15 cellular contexts compared by ENCODE assay signal in genomic region chr1:85952460-85952859, GRCh38.
DNase-seq lines count a peak whose midpoint lies in the region; ATAC-seq and TF ChIP-seq lines count a peak whose summit lies in the region.
"Had no signal": no experiment of that assay in that cellular context is flagged by ENCODE, and none has a peak within 500 bp of the region (broad histone marks: within the 10 kb centered on the region; RNA-seq: fewer than 3 reads in every experiment).

No MANE protein-coding gene starts in this region.

- no peak overlapping the region for H3K27ac ChIP-seq in smooth muscle cell (ENCODE audit: low read depth)
- H3K27ac ChIP-seq: brain microvascular endothelial cell, VCaP had no signal

- H3K27ac Mint-ChIP-seq in natural killer cell treated with Interleukin-12 subunit alpha and Interleukin-12 subunit beta and Interleukin-15 and Interleukin-18, amount 100 ng/mL, for 72 hours, result no peak overlapping the region
- H3K27ac Mint-ChIP-seq: progenitor cell of endocrine pancreas; stimulated activated naive CD8-positive, alpha-beta T cell treated with anti-CD3 and anti-CD28 coated beads, Interleukin-15, Interleukin-2, amounts not matched to agents 100 ng/mL and 50 ng/mL, for 24 hours had no signal

- H3K4me3 Mint-ChIP-seq in natural killer cell treated with Interleukin-12 subunit alpha and Interleukin-12 subunit beta and Interleukin-15 and Interleukin-18, amount 100 ng/mL, for 72 hours, result no peak overlapping the region
- H3K4me3 Mint-ChIP-seq: stimulated activated naive CD8-positive, alpha-beta T cell treated with anti-CD3 and anti-CD28 coated beads, Interleukin-15, Interleukin-2, amounts not matched to agents 100 ng/mL and 50 ng/mL, for 24 hours had no signal

- 65% methylated on average over 3 of the region's 3 CpGs for WGBS in smooth muscle cell (ENCODE audit: low lambda C conversion rate)

- H3K4me3 ChIP-seq in LNCaP clone FGC (ENCODE audit: low read depth, low read length), result no peak overlapping the region
- no peak overlapping the region for H3K4me3 ChIP-seq in smooth muscle cell

- no peaks in the 10 kb centered on the region for H3K27me3 ChIP-seq in smooth muscle cell (ENCODE audit: low read depth)
- H3K27me3 ChIP-seq: brain microvascular endothelial cell had no signal

- H3K27me3 Mint-ChIP-seq in natural killer cell treated with Interleukin-12 subunit alpha and Interleukin-12 subunit beta and Interleukin-15 and Interleukin-18, amount 100 ng/mL, for 72 hours, result no peaks in the 10 kb centered on the region
- H3K27me3 Mint-ChIP-seq: progenitor cell of endocrine pancreas; stimulated activated naive CD8-positive, alpha-beta T cell treated with anti-CD3 and anti-CD28 coated beads, Interleukin-15, Interleukin-2, amounts not matched to agents 100 ng/mL and 50 ng/mL, for 24 hours had no signal

- H3K4me1 Mint-ChIP-seq in natural killer cell treated with Interleukin-12 subunit alpha and Interleukin-12 subunit beta and Interleukin-15 and Interleukin-18, amount 100 ng/mL, for 72 hours (ENCODE audit: low read depth in 2 of 2), result no peaks in the 10 kb centered on the region

- TF ChIP-seq CTCF in LNCaP clone FGC (IDR thresholded peaks at IDR 0.05; ENCODE audit: control insufficient read depth, extremely low read depth, insufficient read depth), result no peak
- no peak for TF ChIP-seq CTCF in smooth muscle cell (IDR thresholded peaks at IDR 0.05; ENCODE audit: borderline replicate concordance, insufficient read depth, poor library complexity, severe bottlenecking)

- H3K9me3 ChIP-seq in smooth muscle cell (replicated peaks; ENCODE audit: low read depth), result no peaks in the 10 kb centered on the region

- no peak for ATAC-seq in natural killer cell treated with Interleukin-12 subunit alpha and Interleukin-12 subunit beta and Interleukin-15 and Interleukin-18, amount 100 ng/mL, for 72 hours
- no peak for ATAC-seq in GM21723 (IDR thresholded peaks at IDR 0.05; ENCODE audit: unreplicated experiment)
- ATAC-seq: left ventricle myocardium superior had no signal

- H3K79me2 ChIP-seq in smooth muscle cell (ENCODE audit: low read depth), result no peaks in the 10 kb centered on the region

- no peaks in the 10 kb centered on the region for H3K4me1 ChIP-seq in smooth muscle cell (ENCODE audit: low read depth)

- H4K20me1 ChIP-seq in smooth muscle cell (ENCODE audit: low read depth), result no peaks in the 10 kb centered on the region

- peak; percentile 77 for DNase-seq in DMS153 (lab: John Stamatoyannopoulos, UW)
- peak; percentile 56 for DNase-seq in LNCaP clone FGC (ENCODE audit: low read depth)
- peak; percentile 13 for DNase-seq in NCI-H510A (lab: John Stamatoyannopoulos, UW)
- DNase-seq in fibroblast of peridontal ligament (ENCODE audit: extremely low read depth), result peak; percentile 13
- DNase-seq in natural killer cell treated with Interleukin-12 subunit alpha and Interleukin-12 subunit beta and Interleukin-15 and Interleukin-18, amount 100 ng/mL, for 72 hours (ENCODE audit: low spot score), result no peak
- DNase-seq in smooth muscle cell (lab: John Stamatoyannopoulos, UW; ENCODE audit: unreplicated experiment), result no peak
- no peak for DNase-seq in SIG-M5 treated with dmso at 0.1 percent for 504 hours (lab: John Stamatoyannopoulos, UW; ENCODE audit: unreplicated experiment)
- DNase-seq: activated gamma-delta T cell treated with Interleukin-2 at 50 U/mL for 16 hours, brain microvascular endothelial cell, left ventricle myocardium superior, OCI-M1 had no signal

- H3F3A ChIP-seq in smooth muscle cell (ENCODE audit: low read depth), result no peaks in the 10 kb centered on the region

- H3K36me3 ChIP-seq in smooth muscle cell (ENCODE audit: low read depth), result no peaks in the 10 kb centered on the region
- H3K36me3 ChIP-seq: brain microvascular endothelial cell had no signal

- H2AFZ ChIP-seq in smooth muscle cell (ENCODE audit: low read depth), result no peak overlapping the region

- no peak overlapping the region for H3K9ac ChIP-seq in smooth muscle cell (ENCODE audit: low read depth)

- H3K4me2 ChIP-seq in smooth muscle cell, result no peak overlapping the region

- no peaks in the 10 kb centered on the region for H3K36me3 Mint-ChIP-seq in natural killer cell treated with Interleukin-12 subunit alpha and Interleukin-12 subunit beta and Interleukin-15 and Interleukin-18, amount 100 ng/mL, for 72 hours

- peaks cover under 1% of the 10 kb centered on the region for H3K9me3 Mint-ChIP-seq in natural killer cell treated with Interleukin-12 subunit alpha and Interleukin-12 subunit beta and Interleukin-15 and Interleukin-18, amount 100 ng/mL, for 72 hours

Comparison
In these comparisons a context has a peak if more than half of its experiments do, and no peak if none do; other contexts are left out.
1. DNase-seq: peak in DMS153 (single experiment), LNCaP clone FGC (single experiment), NCI-H510A (single experiment) and fibroblast of peridontal ligament (single experiment); none in natural killer cell treated with Interleukin-12 subunit alpha and Interleukin-12 subunit beta and Interleukin-15 and Interleukin-18, amount 100 ng/mL, for 72 hours (single experiment), smooth muscle cell (single experiment) and SIG-M5 treated with dmso at 0.1 percent for 504 hours (single experiment).